In the genomic region with DNA sequence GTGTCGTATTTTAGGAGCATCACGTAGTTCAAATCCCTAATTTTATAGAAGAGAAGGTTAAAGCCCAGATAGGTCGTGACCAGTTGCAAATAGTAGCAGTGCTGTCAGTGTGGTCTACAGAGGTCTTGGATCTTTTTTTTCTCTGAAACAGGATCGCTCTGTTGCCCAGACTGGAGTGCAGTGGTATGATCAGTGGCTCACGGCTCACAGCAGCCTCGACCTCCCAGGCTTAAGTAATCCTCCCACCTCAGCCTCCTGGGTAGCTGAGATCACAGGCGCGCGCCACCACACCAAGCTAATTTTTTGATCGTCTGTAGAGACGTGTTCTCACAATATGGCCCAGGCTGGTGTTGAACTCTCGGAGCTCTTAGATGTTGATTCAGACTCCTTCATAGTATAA, we compare ENCODE assay signal across 8 cellular contexts. TPM values are rescaled to one million over a fixed set of nuclear protein-coding genes. Genes with fewer than 3 reads are reported as not detected.
DNase-seq lines count a peak whose midpoint lies in the region; ATAC-seq and TF ChIP-seq lines count a peak whose summit lies in the region.

No MANE protein-coding gene starts in this region.

- H3K9me3 ChIP-seq in tibial artery: no peaks in the 10 kb centered on the region

- peaks cover 0 to 63% (median 39%) of the 10 kb centered on the region in 4 donors for H3K4me1 ChIP-seq in tibial artery

- H3K4me3 Mint-ChIP-seq in activated T-cell treated with anti-CD3 and anti-CD28 coated beads, Interleukin-2, amount 50 U/mL, for 4 hours: peak overlapping the region; percentile 98
- H3K4me3 Mint-ChIP-seq in activated naive CD8-positive, alpha-beta T cell treated with anti-CD3 and anti-CD28 coated beads, Interleukin-2, amount 10 ng/mL, durations not matched to agents 7 days and 5 days: peak overlapping the region; percentile 94

- TF ChIP-seq CTCF in kidney epithelial cell (IDR thresholded peaks at IDR 0.05; ENCODE audit: insufficient read depth, low read length, poor library complexity, severe bottlenecking) (no peak), tibial artery (IDR thresholded peaks at IDR 0.05) (no peak)

- H3K27ac ChIP-seq in tibial artery: peak overlapping the region; percentile 98 to 100

- intact Hi-C loops in tibial artery (cut with DNase I; ENCODE audit: low total_unique reads): no loop called here

- H3K9me3 Mint-ChIP-seq in activated T-cell treated with anti-CD3 and anti-CD28 coated beads, Interleukin-2, amount 50 U/mL, for 4 hours: no peaks in the 10 kb centered on the region
- no peaks in the 10 kb centered on the region for H3K9me3 Mint-ChIP-seq in activated naive CD8-positive, alpha-beta T cell treated with anti-CD3 and anti-CD28 coated beads, Interleukin-2, amount 10 ng/mL, durations not matched to agents 7 days and 5 days

- DNase-seq in activated T-cell treated with anti-CD3 and anti-CD28 coated beads, Interleukin-2, amount 50 U/mL, for 4 hours: no peak
- DNase-seq in activated T-cell treated with anti-CD3 and anti-CD28 coated beads for 4 hours: no peak
- DNase-seq in activated naive CD8-positive, alpha-beta T cell treated with anti-CD3 and anti-CD28 coated beads, Interleukin-2, amount 10 ng/mL, durations not matched to agents 7 days and 5 days: no peak
- no peak for DNase-seq in kidney epithelial cell (ENCODE audit: low read depth)
- DNase-seq in tibial artery: no peak
- DNase-seq in GDM1 (lab: John Stamatoyannopoulos, UW): no peak
- no peak for DNase-seq in T1000 (lab: John Stamatoyannopoulos, UW)

- no peak for ATAC-seq in activated T-cell treated with anti-CD3 and anti-CD28 coated beads, Interleukin-2, amount 50 U/mL, for 4 hours
- ATAC-seq in activated naive CD8-positive, alpha-beta T cell treated with anti-CD3 and anti-CD28 coated beads, Interleukin-2, amount 10 ng/mL, durations not matched to agents 7 days and 5 days (ENCODE audit: low read depth): no peak
- ATAC-seq in HG02759 (IDR thresholded peaks at IDR 0.05; ENCODE audit: unreplicated experiment): no peak

- no peaks in the 10 kb centered on the region for H3K27me3 ChIP-seq in kidney epithelial cell (ENCODE audit: control insufficient read depth, insufficient read depth, low read length)
- no peaks in the 10 kb centered on the region for H3K27me3 ChIP-seq in tibial artery

- peaks cover 22% of the 10 kb centered on the region for H3K36me3 Mint-ChIP-seq in activated T-cell treated with anti-CD3 and anti-CD28 coated beads, Interleukin-2, amount 50 U/mL, for 4 hours (ENCODE audit: insufficient read depth)
- peaks cover 17% of the 10 kb centered on the region for H3K36me3 Mint-ChIP-seq in activated naive CD8-positive, alpha-beta T cell treated with anti-CD3 and anti-CD28 coated beads, Interleukin-2, amount 10 ng/mL, durations not matched to agents 7 days and 5 days

- H3K27ac Mint-ChIP-seq in activated naive CD8-positive, alpha-beta T cell treated with anti-CD3 and anti-CD28 coated beads, Interleukin-2, amount 10 ng/mL, durations not matched to agents 7 days and 5 days: peak overlapping the region; percentile 96

- H3K4me1 Mint-ChIP-seq in activated T-cell treated with anti-CD3 and anti-CD28 coated beads, Interleukin-2, amount 50 U/mL, for 4 hours (ENCODE audit: low read depth): peaks cover 59% of the 10 kb centered on the region
- peaks cover 43% of the 10 kb centered on the region for H3K4me1 Mint-ChIP-seq in activated naive CD8-positive, alpha-beta T cell treated with anti-CD3 and anti-CD28 coated beads, Interleukin-2, amount 10 ng/mL, durations not matched to agents 7 days and 5 days

- H3K36me3 ChIP-seq in kidney epithelial cell (ENCODE audit: control insufficient read depth, insufficient read depth, low read length) (no peaks in the 10 kb centered on the region), tibial artery (no peaks in the 10 kb centered on the region)

- peak overlapping the region; percentile 85 for H3K4me3 ChIP-seq in kidney epithelial cell (ENCODE audit: low read depth, low read length)
- peak overlapping the region; percentile 76 to 97 for H3K4me3 ChIP-seq in tibial artery

- H3K27me3 Mint-ChIP-seq in activated T-cell treated with anti-CD3 and anti-CD28 coated beads, Interleukin-2, amount 50 U/mL, for 4 hours (ENCODE audit: low read depth): no peaks in the 10 kb centered on the region
- H3K27me3 Mint-ChIP-seq in activated naive CD8-positive, alpha-beta T cell treated with anti-CD3 and anti-CD28 coated beads, Interleukin-2, amount 10 ng/mL, durations not matched to agents 7 days and 5 days: no peaks in the 10 kb centered on the region

- POLR2A ChIA-PET in activated naive CD8-positive, alpha-beta T cell treated with anti-CD3 and anti-CD28 coated beads, Interleukin-2, amount 10 ng/mL, durations not matched to agents 7 days and 5 days (lab: Charles Lee): interaction anchor here (2.5 kb wide), 1 partner anchor 10 kb away, joined by 23 read pairs; no protein-coding TSS in a partner anchor

RNA-seq across cellular contexts. Expression of gene MATR3, which starts 2.2 kb away (rescaled TPM):
- 100 to 1,000 TPM; 201 to 208 (median 202) TPM for total RNA-seq in activated T-cell treated with anti-CD3 and anti-CD28 coated beads, Interleukin-2, amount 50 U/mL, for 4 hours
- 100 to 1,000 TPM; 174 to 183 TPM for total RNA-seq in activated naive CD8-positive, alpha-beta T cell treated with anti-CD3 and anti-CD28 coated beads, Interleukin-2, amount 10 ng/mL, durations not matched to agents 7 days and 5 days
- total RNA-seq in kidney epithelial cell: 219 and 266 TPM in 2 replicates

RNA-seq across cellular contexts. Expression of gene PAIP2, which starts 46.0 kb away (rescaled TPM):
- total RNA-seq in activated T-cell treated with anti-CD3 and anti-CD28 coated beads, Interleukin-2, amount 50 U/mL, for 4 hours: 10 to 100 TPM; 47.0 to 59.9 (median 50.5) TPM
- 100 to 1,000 TPM; 108 to 118 TPM for total RNA-seq in activated naive CD8-positive, alpha-beta T cell treated with anti-CD3 and anti-CD28 coated beads, Interleukin-2, amount 10 ng/mL, durations not matched to agents 7 days and 5 days
- total RNA-seq in kidney epithelial cell: 63.0 and 72.9 TPM in 2 replicates
